10 cellular contexts compared by ENCODE assay signal in the genomic region with DNA sequence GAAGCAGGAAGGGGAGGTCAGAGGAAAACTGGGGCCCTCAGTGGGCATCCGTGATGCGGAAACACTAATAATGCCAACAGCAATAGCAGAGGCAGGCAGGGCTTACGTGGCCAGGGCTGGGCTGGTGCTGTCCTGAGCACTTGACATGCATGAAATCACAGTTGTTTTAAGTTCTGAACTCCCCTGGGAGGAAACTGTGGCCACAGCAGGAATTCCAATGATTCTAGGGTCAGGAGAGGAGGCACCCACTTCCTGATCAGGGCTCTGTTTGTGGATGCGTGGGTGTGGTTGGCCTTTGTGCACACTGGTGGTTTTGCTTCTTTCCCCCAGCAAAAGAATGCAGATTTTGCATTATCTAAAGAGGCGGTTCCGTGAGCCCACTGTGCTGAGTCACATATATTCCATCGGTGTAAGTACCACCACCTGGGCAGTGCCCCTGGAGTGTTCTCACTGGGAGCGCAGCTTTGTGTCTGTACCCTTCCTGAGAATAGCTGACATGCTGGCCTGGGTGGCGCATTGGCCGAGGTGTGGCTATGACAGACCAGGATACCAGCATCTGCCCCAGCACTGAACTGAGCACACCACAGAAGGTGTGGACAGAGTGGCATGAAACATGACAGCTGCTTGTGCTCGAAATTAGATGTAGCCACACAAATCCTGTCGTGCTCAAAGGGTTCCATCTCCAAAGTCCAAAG.
DNase-seq lines count a peak whose midpoint lies in the region; ATAC-seq and TF ChIP-seq lines count a peak whose summit lies in the region.
"Had no signal": no experiment of that assay in that cellular context is flagged by ENCODE, and none has a peak within 500 bp of the region (broad histone marks: within the 10 kb centered on the region; RNA-seq: fewer than 3 reads in every experiment).

No MANE protein-coding gene starts in this region.

- H3K4me1 Mint-ChIP-seq in stimulated activated naive CD8-positive, alpha-beta T cell treated with anti-CD3 and anti-CD28 coated beads, Interleukin-15, amount 100 ng/mL, for 72 hours: peaks cover 22% of the 10 kb centered on the region
- H3K4me1 Mint-ChIP-seq in chondrocyte (ENCODE audit: low read depth) (peaks cover 32% of the 10 kb centered on the region), mesothelial cell of epicardium (peaks cover 20% of the 10 kb centered on the region)

- no peak for DNase-seq in stimulated activated naive CD8-positive, alpha-beta T cell treated with anti-CD3 and anti-CD28 coated beads, Interleukin-15, Interleukin-2, amounts not matched to agents 100 U/mL and 50 U/mL, for 24 hours
- DNase-seq in stimulated activated naive CD8-positive, alpha-beta T cell treated with anti-CD3 and anti-CD28 coated beads, Interleukin-15, amount 100 ng/mL, for 72 hours: no peak
- DNase-seq in chondrocyte (ENCODE audit: low spot score): no peak
- DNase-seq in lung microvascular endothelial cell (ENCODE audit: low read depth in 2 of 2): peak; percentile 70 to 78
- DNase-seq in mesothelial cell of epicardium (ENCODE audit: low spot score in 2 of 2, unreplicated experiment in 2 of 2): no peak
- DNase-seq in HUDEP-2 (lab: John Stamatoyannopoulos, UW; ENCODE audit: unreplicated experiment in 76 of 76): no peak
- DNase-seq: C1 segment of cervical spinal cord; effector memory CD4-positive, alpha-beta T cell had no signal

- peaks cover 0 to 5% of the 10 kb centered on the region in 2 donors for H3K9me3 Mint-ChIP-seq in stimulated activated naive CD8-positive, alpha-beta T cell treated with anti-CD3 and anti-CD28 coated beads, Interleukin-15, amount 100 ng/mL, for 72 hours
- H3K9me3 Mint-ChIP-seq in chondrocyte (ENCODE audit: low read depth) (peaks cover 5% of the 10 kb centered on the region), mesothelial cell of epicardium (peaks cover 6% of the 10 kb centered on the region)

- H3K27me3 Mint-ChIP-seq in stimulated activated naive CD8-positive, alpha-beta T cell treated with anti-CD3 and anti-CD28 coated beads, Interleukin-15, amount 100 ng/mL, for 72 hours: no peaks in the 10 kb centered on the region
- H3K27me3 Mint-ChIP-seq in chondrocyte (ENCODE audit: low read depth) (peaks cover 35% of the 10 kb centered on the region), mesothelial cell of epicardium (ENCODE audit: low read depth) (no peaks in the 10 kb centered on the region)

- no peak overlapping the region for H3K4me3 Mint-ChIP-seq in stimulated activated naive CD8-positive, alpha-beta T cell treated with anti-CD3 and anti-CD28 coated beads, Interleukin-15, amount 100 ng/mL, for 72 hours
- H3K4me3 Mint-ChIP-seq in chondrocyte (ENCODE audit: unreplicated experiment): no peak overlapping the region
- no peak overlapping the region for H3K4me3 Mint-ChIP-seq in mesothelial cell of epicardium

- no peak overlapping the region for H3K27ac Mint-ChIP-seq in stimulated activated naive CD8-positive, alpha-beta T cell treated with anti-CD3 and anti-CD28 coated beads, Interleukin-15, amount 100 ng/mL, for 72 hours
- H3K27ac Mint-ChIP-seq in chondrocyte (ENCODE audit: unreplicated experiment): peak overlapping the region; percentile 81
- no peak overlapping the region for H3K27ac Mint-ChIP-seq in mesothelial cell of epicardium

- peak; percentile 23 for ATAC-seq in stimulated activated naive CD8-positive, alpha-beta T cell treated with anti-CD3 and anti-CD28 coated beads, Interleukin-15, Interleukin-2, amounts not matched to agents 100 U/mL and 50 U/mL, for 24 hours
- no peak for ATAC-seq in stimulated activated naive CD8-positive, alpha-beta T cell treated with anti-CD3 and anti-CD28 coated beads, Interleukin-15, amount 100 ng/mL, for 72 hours
- ATAC-seq in HG03571 (IDR thresholded peaks at IDR 0.05; ENCODE audit: unreplicated experiment): no peak
- ATAC-seq in GM18861 (IDR thresholded peaks at IDR 0.05; ENCODE audit: unreplicated experiment): no peak

- H3K36me3 Mint-ChIP-seq in chondrocyte (ENCODE audit: low read depth): peaks cover 5% of the 10 kb centered on the region
- peaks cover 22% of the 10 kb centered on the region for H3K36me3 Mint-ChIP-seq in mesothelial cell of epicardium

- no peak for TF ChIP-seq CTCF in chondrocyte (IDR thresholded peaks at IDR 0.05)
- TF ChIP-seq CTCF in mesothelial cell of epicardium (IDR thresholded peaks at IDR 0.05; ENCODE audit: unreplicated experiment): no peak

Comparison
In these comparisons a context has a peak if more than half of its experiments do, and no peak if none do; other contexts are left out.
1. DNase-seq: peak in lung microvascular endothelial cell (2 of 2); none in stimulated activated naive CD8-positive, alpha-beta T cell treated with anti-CD3 and anti-CD28 coated beads, Interleukin-15, Interleukin-2, amounts not matched to agents 100 U/mL and 50 U/mL, for 24 hours (single experiment), stimulated activated naive CD8-positive, alpha-beta T cell treated with anti-CD3 and anti-CD28 coated beads, Interleukin-15, amount 100 ng/mL, for 72 hours (0 of 2), chondrocyte (single experiment), mesothelial cell of epicardium (0 of 2) and HUDEP-2 (0 of 76).